ENCODE assay signal across 16 cellular contexts in the genomic region with DNA sequence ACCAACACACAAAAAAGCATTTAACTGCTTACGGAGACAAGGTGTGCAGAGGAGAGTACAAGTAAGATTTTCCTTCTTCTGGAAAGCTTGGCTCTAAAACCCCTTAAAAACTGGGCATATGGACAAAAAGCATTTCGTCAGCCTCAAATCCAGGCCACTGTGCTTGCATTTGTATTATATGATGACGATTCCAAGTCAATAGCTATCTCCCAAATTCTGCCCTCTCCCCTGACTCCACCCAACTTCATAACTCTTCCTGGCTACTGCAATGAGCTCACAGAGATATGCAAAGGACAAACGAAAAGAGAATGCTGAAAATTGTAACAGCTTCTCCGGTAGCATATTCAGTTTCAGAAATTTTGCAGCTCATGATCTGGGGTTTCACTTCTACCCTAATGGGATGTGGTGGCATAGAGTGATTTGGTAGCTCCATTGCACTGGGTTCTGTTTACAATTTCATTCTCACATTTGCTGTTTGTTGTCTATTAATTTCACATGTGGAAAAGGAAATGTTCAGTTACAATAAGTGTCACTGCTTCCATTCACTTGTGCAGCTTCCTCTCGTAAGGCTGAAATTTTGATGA. TPM values are rescaled to one million over a fixed set of nuclear protein-coding genes. Genes with fewer than 3 reads are reported as not detected.
"Had no signal": no experiment of that assay in that cellular context is flagged by ENCODE, and none has a peak within 500 bp of the region (broad histone marks: within the 10 kb centered on the region; RNA-seq: fewer than 3 reads in every experiment).

No MANE protein-coding gene starts in this region.

- H3K9me3 ChIP-seq: body of pancreas, gastroesophageal sphincter, sigmoid colon, spleen had no signal

- DNase-seq: activated B cell treated with CpG ODN at 0.5 μM for 24 hours; activated CD4-positive, alpha-beta T cell treated with anti-CD3 and anti-CD28 coated beads, Interleukin-2, amount 10 ng/mL, durations not matched to agents 24 days and 14 days; activated CD8-positive, alpha-beta memory T cell treated with anti-CD3 and anti-CD28 coated beads, Interleukin-2, amount 50 U/mL, for 48 hours; activated naive CD8-positive, alpha-beta T cell treated with anti-CD3 and anti-CD28 coated beads for 36 hours; amygdala; body of pancreas; central memory CD4-positive, alpha-beta T cell; cortex of kidney; effector CD8-positive, alpha-beta T cell; sigmoid colon; spleen; stimulated activated naive CD8-positive, alpha-beta T cell treated with anti-CD3 and anti-CD28 coated beads, Interleukin-15, amount 100 ng/mL, for 72 hours; T-helper 2 cell had no signal

- ATAC-seq: body of pancreas; gastroesophageal sphincter; stimulated activated naive CD8-positive, alpha-beta T cell treated with anti-CD3 and anti-CD28 coated beads, Interleukin-15, amount 100 ng/mL, for 72 hours had no signal

- H3K4me3 ChIP-seq: body of pancreas, gastroesophageal sphincter, sigmoid colon, spleen had no signal

- H3K27ac ChIP-seq: body of pancreas, gastroesophageal sphincter, sigmoid colon, spleen had no signal

- H3K27me3 ChIP-seq: body of pancreas, gastroesophageal sphincter, sigmoid colon, spleen had no signal

- H3K4me1 ChIP-seq: body of pancreas, sigmoid colon had no signal

RNA-seq across cellular contexts. Expression of gene CHRM4, which starts 45.6 kb away (rescaled TPM):
- total RNA-seq: body of pancreas, fibroblast of lung, lung microvascular endothelial cell had no signal
